ENCODE assay signal across 14 cellular contexts in genomic region chr13:88622362-88622973, GRCh38.
DNase-seq lines count a peak whose midpoint lies in the region; ATAC-seq and TF ChIP-seq lines count a peak whose summit lies in the region.
"Had no signal": no experiment of that assay in that cellular context is flagged by ENCODE, and none has a peak within 500 bp of the region (broad histone marks: within the 10 kb centered on the region; RNA-seq: fewer than 3 reads in every experiment).

No MANE protein-coding gene starts in this region.

- no peaks in the 10 kb centered on the region for H3K4me1 Mint-ChIP-seq in activated T-helper 17 cell treated with anti-CD3 and anti-CD28 coated beads, Interleukin-2, amount 50 U/mL, for 72 hours
- H3K4me1 Mint-ChIP-seq in naive thymus-derived CD4-positive, alpha-beta T cell: peaks cover 6 to 47% (median 14%) of the 10 kb centered on the region in 7 donors
- H3K4me1 Mint-ChIP-seq: brain had no signal

- no peaks in the 10 kb centered on the region for H3K79me2 ChIP-seq in DND-41 (ENCODE audit: insufficient read depth, low read length)

- H3K27ac Mint-ChIP-seq in activated T-helper 17 cell treated with anti-CD3 and anti-CD28 coated beads, Interleukin-2, amount 50 U/mL, for 72 hours: no peak overlapping the region
- H3K27ac Mint-ChIP-seq in naive thymus-derived CD4-positive, alpha-beta T cell: peak overlapping the region in 7 of 9 donors; percentile 49 to 91 (median 67)
- H3K27ac Mint-ChIP-seq: brain had no signal

- TF ChIP-seq POLR2A in ovary (IDR thresholded peaks at IDR 0.05): no peak

- no peaks in the 10 kb centered on the region for H3K27me3 Mint-ChIP-seq in activated T-helper 17 cell treated with anti-CD3 and anti-CD28 coated beads, Interleukin-2, amount 50 U/mL, for 72 hours
- no peaks in the 10 kb centered on the region for H3K27me3 Mint-ChIP-seq in naive thymus-derived CD4-positive, alpha-beta T cell
- H3K27me3 Mint-ChIP-seq: brain had no signal

- H3K9me3 Mint-ChIP-seq in activated T-helper 17 cell treated with anti-CD3 and anti-CD28 coated beads, Interleukin-2, amount 50 U/mL, for 72 hours: peaks cover 11% of the 10 kb centered on the region
- H3K9me3 Mint-ChIP-seq in naive thymus-derived CD4-positive, alpha-beta T cell: peaks cover 0 to 14% (median 5%) of the 10 kb centered on the region in 11 donors

- H3K4me3 Mint-ChIP-seq in activated T-helper 17 cell treated with anti-CD3 and anti-CD28 coated beads, Interleukin-2, amount 50 U/mL, for 72 hours: no peak overlapping the region
- H3K4me3 Mint-ChIP-seq in naive thymus-derived CD4-positive, alpha-beta T cell: peak overlapping the region in 9 of 10 donors; percentile 30 to 87 (median 66)
- H3K4me3 Mint-ChIP-seq: brain had no signal

- DNase-seq in DND-41: no peak
- DNase-seq in naive thymus-derived CD4-positive, alpha-beta T cell: peak in 6 of 9 donors; percentile 5 to 68 (median 25)
- no peak for DNase-seq in COR-L47 (lab: John Stamatoyannopoulos, UW)
- DNase-seq in SW480 (ENCODE audit: low spot score): no peak
- DNase-seq in ovary: no peak
- DNase-seq: Caco-2, hypothalamus, NCI-H1694, thyroid gland had no signal

- H3K9me3 ChIP-seq in DND-41 (ENCODE audit: insufficient read depth, low read length, severe bottlenecking): no peaks in the 10 kb centered on the region
- H3K9me3 ChIP-seq in naive thymus-derived CD4-positive, alpha-beta T cell (ENCODE audit: control insufficient read depth in 2 of 3, low read length in 3 of 3): no peaks in the 10 kb centered on the region
- H3K9me3 ChIP-seq in ovary: no peaks in the 10 kb centered on the region
- H3K9me3 ChIP-seq: prostate gland, thyroid gland had no signal

- no peak overlapping the region for H3K4me3 ChIP-seq in DND-41 (ENCODE audit: low read depth in 1 of 2, low read length in 2 of 2)
- peak overlapping the region; percentile 21 for H3K4me3 ChIP-seq in naive thymus-derived CD4-positive, alpha-beta T cell (ENCODE audit: low read length)
- H3K4me3 ChIP-seq in ovary: no peak overlapping the region
- H3K4me3 ChIP-seq: prostate gland, thyroid gland had no signal

- WGBS in ovary, 3 donors: 85 to 91% (median 89%) methylated on average over 2 of the region's 2 CpGs

- intact Hi-C loops in naive thymus-derived CD4-positive, alpha-beta T cell (cut with micrococcal nuclease): no loop called here
- intact Hi-C loops in ovary (cut with DNase I): no loop called here

- H3K36me3 Mint-ChIP-seq in activated T-helper 17 cell treated with anti-CD3 and anti-CD28 coated beads, Interleukin-2, amount 50 U/mL, for 72 hours (ENCODE audit: low read depth): no peaks in the 10 kb centered on the region
- H3K36me3 Mint-ChIP-seq in naive thymus-derived CD4-positive, alpha-beta T cell: no peaks in the 10 kb centered on the region
- H3K36me3 Mint-ChIP-seq: brain had no signal

- H3K36me3 ChIP-seq in DND-41 (ENCODE audit: insufficient read depth, low read length): no peaks in the 10 kb centered on the region
- H3K36me3 ChIP-seq in naive thymus-derived CD4-positive, alpha-beta T cell (ENCODE audit: control insufficient read depth in 2 of 3, insufficient read depth in 3 of 3, low read length in 3 of 3): no peaks in the 10 kb centered on the region
- no peaks in the 10 kb centered on the region for H3K36me3 ChIP-seq in ovary
- H3K36me3 ChIP-seq: prostate gland, thyroid gland had no signal

- H2AFZ ChIP-seq in DND-41 (ENCODE audit: low read depth, low read length): no peak overlapping the region

- no peak overlapping the region for H3K9ac ChIP-seq in DND-41 (ENCODE audit: low read depth, low read length)

- H3K27ac ChIP-seq in DND-41 (ENCODE audit: low read length) (no peak overlapping the region), ovary (no peak overlapping the region)
- H3K27ac ChIP-seq in naive thymus-derived CD4-positive, alpha-beta T cell (ENCODE audit: low read depth, low read length): peak overlapping the region; percentile 50
- H3K27ac ChIP-seq: prostate gland, thyroid gland had no signal

- H3K4me1 ChIP-seq in DND-41 (ENCODE audit: insufficient read depth, low read length) (no peaks in the 10 kb centered on the region), ovary (ENCODE audit: insufficient read depth) (no peaks in the 10 kb centered on the region)
- H3K4me1 ChIP-seq in naive thymus-derived CD4-positive, alpha-beta T cell (ENCODE audit: control insufficient read depth in 2 of 2, insufficient read depth in 2 of 2, low read length in 2 of 2): peaks cover 0 to 12% of the 10 kb centered on the region in 2 donors
- H3K4me1 ChIP-seq: Caco-2, prostate gland, thyroid gland had no signal

- CTCF ChIA-PET in naive thymus-derived CD4-positive, alpha-beta T cell (lab: Charles Lee): no interaction called here

- no peak for TF ChIP-seq EP300 in ovary (IDR thresholded peaks at IDR 0.05)

- TF ChIP-seq CTCF in DND-41 (IDR thresholded peaks at IDR 0.05; ENCODE audit: borderline replicate concordance, extremely low read depth, low read length, poor library complexity, severe bottlenecking): no peak
- TF ChIP-seq CTCF in ovary (IDR thresholded peaks at IDR 0.05): no peak

- POLR2A ChIA-PET in naive thymus-derived CD4-positive, alpha-beta T cell (lab: Charles Lee): no interaction called here

- H4K20me1 ChIP-seq in DND-41 (ENCODE audit: insufficient read depth, low read length): no peaks in the 10 kb centered on the region

- ATAC-seq in DND-41 (ENCODE audit: insufficient read depth, low read depth): peak; percentile 37; the same call in 1 of the 3 replicates
- ATAC-seq in HG03196 (IDR thresholded peaks at IDR 0.05; ENCODE audit: unreplicated experiment): peak; percentile 71
- peak; percentile 29 for ATAC-seq in activated T-helper 17 cell treated with anti-CD3 and anti-CD28 coated beads, Interleukin-2, amount 50 U/mL, for 72 hours (replicated peaks)
- ATAC-seq in naive thymus-derived CD4-positive, alpha-beta T cell: peak; percentile 66
- ATAC-seq in GM21526 (IDR thresholded peaks at IDR 0.05; ENCODE audit: low FRiP score, unreplicated experiment): no peak

- no peaks in the 10 kb centered on the region for H3K27me3 ChIP-seq in DND-41 (ENCODE audit: insufficient read depth, low read length, poor library complexity)
- no peaks in the 10 kb centered on the region for H3K27me3 ChIP-seq in naive thymus-derived CD4-positive, alpha-beta T cell (ENCODE audit: control insufficient read depth in 2 of 2, insufficient read depth in 2 of 2, low read length in 2 of 2)
- no peaks in the 10 kb centered on the region for H3K27me3 ChIP-seq in ovary
- H3K27me3 ChIP-seq: thyroid gland had no signal

- no peak overlapping the region for H3K4me2 ChIP-seq in DND-41 (ENCODE audit: insufficient read depth, low read length)

Comparison
In these comparisons a context has a peak if more than half of its experiments do, and no peak if none do; other contexts are left out.
1. DNase-seq: peak in naive thymus-derived CD4-positive, alpha-beta T cell (6 of 9); none in DND-41 (single experiment), COR-L47 (single experiment), SW480 (single experiment) and ovary (0 of 5).